1 cellular context compared by ENCODE assay signal in the genomic region with DNA sequence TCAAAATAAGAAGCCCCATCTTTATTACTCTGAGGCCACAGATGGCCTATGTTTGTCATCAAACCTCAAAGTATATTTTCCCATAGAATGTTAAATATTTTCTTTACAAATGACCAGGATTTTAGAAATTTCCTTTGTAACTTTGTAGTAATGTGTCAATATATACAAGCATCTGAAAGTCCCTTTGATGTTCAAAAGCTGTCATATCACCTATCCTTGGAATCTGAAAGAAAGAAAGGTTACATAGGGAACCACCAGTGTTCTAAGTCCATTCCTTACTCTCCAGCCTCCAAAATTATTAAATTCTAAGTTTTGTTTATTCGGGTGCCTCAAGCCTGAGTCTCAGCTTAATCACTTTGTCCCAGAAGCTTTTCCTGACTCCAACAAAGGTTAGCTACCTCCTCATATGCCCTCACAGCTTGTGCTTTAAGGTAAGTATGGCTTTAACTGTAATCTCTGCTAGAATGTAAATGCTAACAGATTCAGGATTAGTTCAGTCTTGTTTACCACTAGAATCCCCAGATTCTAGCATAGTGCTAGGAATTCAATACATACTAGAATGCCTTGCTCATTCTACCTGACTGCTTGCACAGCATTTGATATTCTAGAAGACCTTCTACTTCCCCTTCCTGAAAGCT.
TF ChIP-seq lines count a peak whose summit lies in the region.

No MANE protein-coding gene starts in this region.

TF ChIP-seq in HepG2, 621 proteins besides CTCF, POLR2A, EP300 and RAD21 (continued from another document and continues in another):
- TF ChIP-seq, protein P1, sequence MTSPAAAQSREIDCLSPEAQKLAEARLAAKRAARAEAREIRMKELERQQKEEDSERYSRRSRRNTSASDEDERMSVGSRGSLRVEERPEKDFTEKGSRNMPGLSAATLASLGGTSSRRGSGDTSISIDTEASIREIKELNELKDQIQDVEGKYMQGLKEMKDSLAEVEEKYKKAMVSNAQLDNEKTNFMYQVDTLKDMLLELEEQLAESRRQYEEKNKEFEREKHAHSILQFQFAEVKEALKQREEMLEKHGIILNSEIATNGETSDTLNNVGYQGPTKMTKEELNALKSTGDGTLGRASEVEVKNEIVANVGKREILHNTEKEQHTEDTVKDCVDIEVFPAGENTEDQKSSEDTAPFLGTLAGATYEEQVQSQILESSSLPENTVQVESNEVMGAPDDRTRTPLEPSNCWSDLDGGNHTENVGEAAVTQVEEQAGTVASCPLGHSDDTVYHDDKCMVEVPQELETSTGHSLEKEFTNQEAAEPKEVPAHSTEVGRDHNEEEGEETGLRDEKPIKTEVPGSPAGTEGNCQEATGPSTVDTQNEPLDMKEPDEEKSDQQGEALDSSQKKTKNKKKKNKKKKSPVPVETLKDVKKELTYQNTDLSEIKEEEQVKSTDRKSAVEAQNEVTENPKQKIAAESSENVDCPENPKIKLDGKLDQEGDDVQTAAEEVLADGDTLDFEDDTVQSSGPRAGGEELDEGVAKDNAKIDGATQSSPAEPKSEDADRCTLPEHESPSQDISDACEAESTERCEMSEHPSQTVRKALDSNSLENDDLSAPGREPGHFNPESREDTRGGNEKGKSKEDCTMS (CRISPR knock-in tag; conservative IDR thresholded peaks at IDR 0.05), result no peak
- TF ChIP-seq CBX5 (CRISPR knock-in tag; IDR thresholded peaks at IDR 0.05; ENCODE audit: borderline replicate concordance) (no peak), ZBTB20 (CRISPR knock-in tag; IDR thresholded peaks at IDR 0.05; ENCODE audit: borderline replicate concordance, low read depth) (peak; percentile 58; the same call in 1 of the 2 replicates), ASH2L (IDR thresholded peaks at IDR 0.05; ENCODE audit: insufficient read length, low read depth, low read length) (peak; percentile 57), ETV5 (CRISPR knock-in tag; IDR thresholded peaks at IDR 0.05; ENCODE audit: borderline replicate concordance) (no peak; the same call in 1 of the 2 replicates), ZNF124 (CRISPR knock-in tag; IDR thresholded peaks at IDR 0.05) (0 out of 2 replicates have a peak, but pooled peaks have one; percentile 30), ZNF335 (CRISPR knock-in tag; IDR thresholded peaks at IDR 0.05) (no peak), PPARG (CRISPR knock-in tag; conservative IDR thresholded peaks at IDR 0.05) (peak; percentile 75; the same call in 1 of the 2 replicates), SP5 (CRISPR knock-in tag; IDR thresholded peaks at IDR 0.05; ENCODE audit: borderline replicate concordance, low read depth) (peak; percentile 62; the same call in 1 of the 2 replicates), ZNF205 (CRISPR knock-in tag; IDR thresholded peaks at IDR 0.05) (no peak), HDAC2 (CRISPR knock-in tag; IDR thresholded peaks at IDR 0.05) (peak; percentile 55), ZHX2 (IDR thresholded peaks at IDR 0.05; ENCODE audit: low read depth) (no peak), ZHX2 (CRISPR knock-in tag; IDR thresholded peaks at IDR 0.05; ENCODE audit: borderline replicate concordance) (no peak), TBX2 (CRISPR knock-in tag; IDR thresholded peaks at IDR 0.05; ENCODE audit: borderline replicate concordance) (peak; percentile 32; the same call in 1 of the 2 replicates), XBP1 (CRISPR knock-in tag; IDR thresholded peaks at IDR 0.05) (no peak), ZNF775 (CRISPR knock-in tag; IDR thresholded peaks at IDR 0.05; ENCODE audit: borderline replicate concordance) (no peak), ZNF768 (CRISPR knock-in tag; IDR thresholded peaks at IDR 0.05) (no peak), NCOR1 (IDR thresholded peaks at IDR 0.05; ENCODE audit: borderline replicate concordance, low read length) (peak; percentile 55; the same call in 1 of the 2 replicates), FOSL2 (CRISPR knock-in tag; IDR thresholded peaks at IDR 0.05) (peak; percentile 23; the same call in 1 of the 2 replicates), YEATS2 (CRISPR knock-in tag; IDR thresholded peaks at IDR 0.05; ENCODE audit: borderline replicate concordance) (no peak), KDM5A (IDR thresholded peaks at IDR 0.05; ENCODE audit: borderline replicate concordance, low read length) (no peak), RBM39 (IDR thresholded peaks at IDR 0.05; ENCODE audit: low read depth, low read length, poor library complexity, severe bottlenecking) (no peak), ZNF143 (CRISPR knock-in tag; IDR thresholded peaks at IDR 0.05) (no peak), RBAK (CRISPR knock-in tag; IDR thresholded peaks at IDR 0.05) (no peak), ZNF224 (CRISPR knock-in tag; IDR thresholded peaks at IDR 0.05) (no peak), ZNF609 (CRISPR knock-in tag; IDR thresholded peaks at IDR 0.05; ENCODE audit: borderline replicate concordance) (peak; percentile 77), NR3C1 (CRISPR knock-in tag; IDR thresholded peaks at IDR 0.05) (no peak), SOX13 (IDR thresholded peaks at IDR 0.05) (no peak), SOX13 (CRISPR knock-in tag; conservative IDR thresholded peaks at IDR 0.05 in 1 of 2, IDR thresholded peaks at IDR 0.05 in 1 of 2) (peak in 1 of 2 experiments; percentile 82; a peak in 2 of 4 replicates)
- TF ChIP-seq, protein P2, sequence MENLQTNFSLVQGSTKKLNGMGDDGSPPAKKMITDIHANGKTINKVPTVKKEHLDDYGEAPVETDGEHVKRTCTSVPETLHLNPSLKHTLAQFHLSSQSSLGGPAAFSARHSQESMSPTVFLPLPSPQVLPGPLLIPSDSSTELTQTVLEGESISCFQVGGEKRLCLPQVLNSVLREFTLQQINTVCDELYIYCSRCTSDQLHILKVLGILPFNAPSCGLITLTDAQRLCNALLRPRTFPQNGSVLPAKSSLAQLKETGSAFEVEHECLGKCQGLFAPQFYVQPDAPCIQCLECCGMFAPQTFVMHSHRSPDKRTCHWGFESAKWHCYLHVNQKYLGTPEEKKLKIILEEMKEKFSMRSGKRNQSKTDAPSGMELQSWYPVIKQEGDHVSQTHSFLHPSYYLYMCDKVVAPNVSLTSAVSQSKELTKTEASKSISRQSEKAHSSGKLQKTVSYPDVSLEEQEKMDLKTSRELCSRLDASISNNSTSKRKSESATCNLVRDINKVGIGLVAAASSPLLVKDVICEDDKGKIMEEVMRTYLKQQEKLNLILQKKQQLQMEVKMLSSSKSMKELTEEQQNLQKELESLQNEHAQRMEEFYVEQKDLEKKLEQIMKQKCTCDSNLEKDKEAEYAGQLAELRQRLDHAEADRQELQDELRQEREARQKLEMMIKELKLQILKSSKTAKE (CRISPR knock-in tag; IDR thresholded peaks at IDR 0.05; ENCODE audit: borderline replicate concordance), result no peak
- TF ChIP-seq, protein P3, sequence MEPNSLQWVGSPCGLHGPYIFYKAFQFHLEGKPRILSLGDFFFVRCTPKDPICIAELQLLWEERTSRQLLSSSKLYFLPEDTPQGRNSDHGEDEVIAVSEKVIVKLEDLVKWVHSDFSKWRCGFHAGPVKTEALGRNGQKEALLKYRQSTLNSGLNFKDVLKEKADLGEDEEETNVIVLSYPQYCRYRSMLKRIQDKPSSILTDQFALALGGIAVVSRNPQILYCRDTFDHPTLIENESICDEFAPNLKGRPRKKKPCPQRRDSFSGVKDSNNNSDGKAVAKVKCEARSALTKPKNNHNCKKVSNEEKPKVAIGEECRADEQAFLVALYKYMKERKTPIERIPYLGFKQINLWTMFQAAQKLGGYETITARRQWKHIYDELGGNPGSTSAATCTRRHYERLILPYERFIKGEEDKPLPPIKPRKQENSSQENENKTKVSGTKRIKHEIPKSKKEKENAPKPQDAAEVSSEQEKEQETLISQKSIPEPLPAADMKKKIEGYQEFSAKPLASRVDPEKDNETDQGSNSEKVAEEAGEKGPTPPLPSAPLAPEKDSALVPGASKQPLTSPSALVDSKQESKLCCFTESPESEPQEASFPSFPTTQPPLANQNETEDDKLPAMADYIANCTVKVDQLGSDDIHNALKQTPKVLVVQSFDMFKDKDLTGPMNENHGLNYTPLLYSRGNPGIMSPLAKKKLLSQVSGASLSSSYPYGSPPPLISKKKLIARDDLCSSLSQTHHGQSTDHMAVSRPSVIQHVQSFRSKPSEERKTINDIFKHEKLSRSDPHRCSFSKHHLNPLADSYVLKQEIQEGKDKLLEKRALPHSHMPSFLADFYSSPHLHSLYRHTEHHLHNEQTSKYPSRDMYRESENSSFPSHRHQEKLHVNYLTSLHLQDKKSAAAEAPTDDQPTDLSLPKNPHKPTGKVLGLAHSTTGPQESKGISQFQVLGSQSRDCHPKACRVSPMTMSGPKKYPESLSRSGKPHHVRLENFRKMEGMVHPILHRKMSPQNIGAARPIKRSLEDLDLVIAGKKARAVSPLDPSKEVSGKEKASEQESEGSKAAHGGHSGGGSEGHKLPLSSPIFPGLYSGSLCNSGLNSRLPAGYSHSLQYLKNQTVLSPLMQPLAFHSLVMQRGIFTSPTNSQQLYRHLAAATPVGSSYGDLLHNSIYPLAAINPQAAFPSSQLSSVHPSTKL (CRISPR knock-in tag; IDR thresholded peaks at IDR 0.05), result peak; percentile 96
- TF ChIP-seq, protein P4, sequence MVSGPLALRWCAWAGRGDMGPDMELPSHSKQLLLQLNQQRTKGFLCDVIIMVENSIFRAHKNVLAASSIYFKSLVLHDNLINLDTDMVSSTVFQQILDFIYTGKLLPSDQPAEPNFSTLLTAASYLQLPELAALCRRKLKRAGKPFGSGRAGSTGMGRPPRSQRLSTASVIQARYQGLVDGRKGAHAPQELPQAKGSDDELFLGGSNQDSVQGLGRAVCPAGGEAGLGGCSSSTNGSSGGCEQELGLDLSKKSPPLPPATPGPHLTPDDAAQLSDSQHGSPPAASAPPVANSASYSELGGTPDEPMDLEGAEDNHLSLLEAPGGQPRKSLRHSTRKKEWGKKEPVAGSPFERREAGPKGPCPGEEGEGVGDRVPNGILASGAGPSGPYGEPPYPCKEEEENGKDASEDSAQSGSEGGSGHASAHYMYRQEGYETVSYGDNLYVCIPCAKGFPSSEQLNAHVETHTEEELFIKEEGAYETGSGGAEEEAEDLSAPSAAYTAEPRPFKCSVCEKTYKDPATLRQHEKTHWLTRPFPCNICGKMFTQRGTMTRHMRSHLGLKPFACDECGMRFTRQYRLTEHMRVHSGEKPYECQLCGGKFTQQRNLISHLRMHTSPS (CRISPR knock-in tag; IDR thresholded peaks at IDR 0.05; ENCODE audit: low read depth), result no peak
